ENCODE assay signal across 7 cellular contexts in the genomic region with DNA sequence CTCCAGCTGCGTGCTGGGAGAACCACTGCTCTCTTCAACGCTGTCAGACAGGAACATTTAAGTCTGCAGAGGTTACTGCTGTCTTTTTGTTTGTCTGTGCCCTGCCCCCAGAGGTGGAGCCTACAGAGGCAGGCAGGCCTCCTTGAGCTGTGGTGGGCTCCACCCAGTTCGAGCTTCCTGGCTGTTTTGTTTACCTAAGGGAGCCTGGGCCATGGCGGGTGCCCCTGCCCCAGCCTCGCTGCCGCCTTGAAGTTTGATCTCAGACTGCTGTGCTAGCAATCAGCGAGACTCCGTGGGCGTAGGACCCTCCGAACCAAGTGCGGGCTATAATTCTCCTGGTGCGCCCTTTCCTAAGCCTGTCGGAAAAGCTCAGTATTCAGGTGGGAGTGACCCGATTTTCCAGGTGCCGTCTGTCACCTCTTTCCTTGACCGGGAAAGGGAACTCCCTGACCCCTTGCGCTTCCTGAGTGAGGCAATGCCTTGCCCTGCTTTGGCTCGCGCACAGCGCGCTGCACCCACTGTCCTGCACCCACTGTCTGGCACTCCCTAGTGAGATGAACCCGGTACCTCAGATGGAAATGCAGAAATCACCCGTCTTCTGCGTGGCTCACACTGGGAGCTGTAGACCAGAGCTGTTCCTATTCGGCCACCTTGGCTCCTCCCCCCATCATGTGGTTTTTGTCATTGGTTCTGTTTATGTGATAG.
DNase-seq lines count a peak whose midpoint lies in the region; TF ChIP-seq lines count a peak whose summit lies in the region.
"Not testable (repeated sequence)": the region's sequence is repeated elsewhere in the genome, so short reads cannot be mapped to it uniquely, and the experiment has no call there.

No MANE protein-coding gene starts in this region.

- not testable (repeated sequence) for H3K4me1 ChIP-seq in HUES6 (ENCODE audit: control insufficient read depth, insufficient read depth, low read length); hepatocyte (ENCODE audit: insufficient read depth); iPS-20b (ENCODE audit: insufficient read depth, low read length)

- not testable (repeated sequence) for H3K9me3 ChIP-seq in HUES6 (ENCODE audit: control insufficient read depth, insufficient read depth, low read depth, low read length); hepatocyte (ENCODE audit: low read depth); iPS-20b (ENCODE audit: insufficient read depth, low read depth, low read length)

- not testable (repeated sequence) for H3K27me3 Mint-ChIP-seq in chondrocyte (ENCODE audit: low read depth); nephron (ENCODE audit: low read depth); progenitor cell of endocrine pancreas

- H3K9ac ChIP-seq in HUES6 (ENCODE audit: low read length), result peak overlapping the region; percentile 6
- H3K9ac ChIP-seq in iPS-20b (ENCODE audit: low read depth, low read length), result peak overlapping the region; percentile 27; the same call in 1 of the 2 replicates

- not testable (repeated sequence) for H3K27ac ChIP-seq in HUES6 (ENCODE audit: low read depth, low read length); hepatocyte; iPS-20b (ENCODE audit: low read length)

- H4K20me1 ChIP-seq in hepatocyte (ENCODE audit: insufficient read depth, poor library complexity, severe bottlenecking), result not testable (repeated sequence)

- H3K4me3 Mint-ChIP-seq in chondrocyte (ENCODE audit: unreplicated experiment) (peak overlapping the region; percentile 60), nephron (peak overlapping the region; percentile 22 to 69 (median 58)), progenitor cell of endocrine pancreas (ENCODE audit: low read depth) (peak overlapping the region; percentile 31)

- not testable (repeated sequence) for H3K27ac Mint-ChIP-seq in chondrocyte (ENCODE audit: unreplicated experiment); nephron; progenitor cell of endocrine pancreas

- H3K9me3 Mint-ChIP-seq in chondrocyte (ENCODE audit: low read depth), result peaks cover 25% of the 10 kb centered on the region
- peaks cover 35% of the 10 kb centered on the region for H3K9me3 Mint-ChIP-seq in nephron
- peaks cover 31% of the 10 kb centered on the region for H3K9me3 Mint-ChIP-seq in progenitor cell of endocrine pancreas (ENCODE audit: low read depth)

- not testable (repeated sequence) for TF ChIP-seq CTCF in chondrocyte (IDR thresholded peaks at IDR 0.05); hepatocyte (IDR thresholded peaks at IDR 0.05; ENCODE audit: poor library complexity); nephron (IDR thresholded peaks at IDR 0.05; ENCODE audit: unreplicated experiment in 3 of 3); progenitor cell of endocrine pancreas (IDR thresholded peaks at IDR 0.05; ENCODE audit: unreplicated experiment)

- H2AFZ ChIP-seq in hepatocyte, result not testable (repeated sequence)

- not testable (repeated sequence) for H3K79me2 ChIP-seq in hepatocyte

- H3K4me2 ChIP-seq in hepatocyte, result peak overlapping the region; percentile 41

- H3K36me3 ChIP-seq in HUES6 (ENCODE audit: control insufficient read depth, insufficient read depth, low read length); hepatocyte (replicated peaks; ENCODE audit: insufficient read depth, low read depth); iPS-20b (ENCODE audit: insufficient read depth, low read depth, low read length): not testable (repeated sequence)

- DNase-seq in DMS53 treated with DMSO at 0.1 percent for 48 hours (lab: John Stamatoyannopoulos, UW; ENCODE audit: unreplicated experiment), result peak; percentile 35
- DNase-seq in chondrocyte (ENCODE audit: low spot score); hepatocyte (ENCODE audit: low spot score); progenitor cell of endocrine pancreas (ENCODE audit: low spot score, unreplicated experiment): not testable (repeated sequence)

- peak overlapping the region; percentile 59 for H3K4me3 ChIP-seq in HUES6 (ENCODE audit: low read depth, low read length)
- H3K4me3 ChIP-seq in hepatocyte, result not testable (repeated sequence)
- H3K4me3 ChIP-seq in iPS-20b (ENCODE audit: low read length), result peak overlapping the region; percentile 71

- peaks cover 15% of the 10 kb centered on the region for H3K4me1 Mint-ChIP-seq in chondrocyte (ENCODE audit: low read depth)
- H3K4me1 Mint-ChIP-seq in nephron; progenitor cell of endocrine pancreas (ENCODE audit: low read depth): not testable (repeated sequence)

- H3K36me3 Mint-ChIP-seq in chondrocyte (ENCODE audit: low read depth) (peaks cover 22% of the 10 kb centered on the region), progenitor cell of endocrine pancreas (ENCODE audit: insufficient read depth) (peaks cover 20% of the 10 kb centered on the region)
- not testable (repeated sequence) for H3K36me3 Mint-ChIP-seq in nephron (ENCODE audit: low read depth)

- H3K9me2 ChIP-seq in hepatocyte (replicated peaks; ENCODE audit: insufficient read depth), result not testable (repeated sequence)

- WGBS in hepatocyte (ENCODE audit: low lambda C conversion rate, missing lambda C conversion rate), result 63% methylated on average over 25 of the region's 25 CpGs

- not testable (repeated sequence) for H3K27me3 ChIP-seq in HUES6 (ENCODE audit: control insufficient read depth, insufficient read depth, low read length); hepatocyte; iPS-20b (ENCODE audit: insufficient read depth, low read length)
